In the genomic region with DNA sequence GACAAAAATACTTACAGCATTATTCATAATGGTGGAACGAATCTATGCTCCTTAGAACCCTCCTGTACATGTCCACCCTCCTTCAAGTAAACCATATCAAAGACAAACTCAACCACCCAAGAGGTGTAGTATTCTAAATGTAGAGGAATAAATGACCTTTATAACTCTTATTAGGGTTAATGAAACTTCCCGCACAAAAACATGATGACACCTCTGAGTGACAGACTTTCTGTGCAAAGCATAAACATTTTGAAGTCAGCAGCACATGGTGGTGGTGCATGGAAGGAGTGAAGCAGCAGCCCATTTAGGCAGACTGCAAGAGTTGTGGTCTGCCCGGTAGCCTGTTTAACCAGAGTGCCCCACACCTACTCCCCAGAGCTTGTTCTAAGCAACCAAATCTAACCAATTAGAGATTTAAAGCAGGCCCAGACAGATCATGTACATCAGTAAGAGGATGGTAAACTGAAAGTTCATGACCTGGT, we compare ENCODE assay signal across 8 cellular contexts. TPM values are rescaled to one million over a fixed set of nuclear protein-coding genes. Genes with fewer than 3 reads are reported as not detected.
A peak's percentile ranks its signal among the peaks of the same experiment; 100 is the strongest.
DNase-seq lines count a peak whose midpoint lies in the region; TF ChIP-seq lines count a peak whose summit lies in the region.

No MANE protein-coding gene starts in this region.

- peaks cover 5% of the 10 kb centered on the region for H3K4me1 Mint-ChIP-seq in progenitor cell of endocrine pancreas (ENCODE audit: low read depth)

- H3K4me1 ChIP-seq in effector memory CD4-positive, alpha-beta T cell (ENCODE audit: control insufficient read depth, insufficient read depth, low read length, poor library complexity, severe bottlenecking) = peaks cover 13% of the 10 kb centered on the region

- peaks cover 5% of the 10 kb centered on the region for H3K36me3 ChIP-seq in effector memory CD4-positive, alpha-beta T cell (ENCODE audit: control insufficient read depth, insufficient read depth, low read length)

- H3K4me3 ChIP-seq in GM12865 (ENCODE audit: low read depth, low read length) = peak overlapping the region; percentile 58
- H3K4me3 ChIP-seq in effector memory CD4-positive, alpha-beta T cell (ENCODE audit: insufficient read depth, low read depth, low read length, poor library complexity, severe bottlenecking) = peak overlapping the region; percentile 46

- H3K27ac Mint-ChIP-seq in progenitor cell of endocrine pancreas = peak overlapping the region; percentile 97

- H3K4me3 Mint-ChIP-seq in progenitor cell of endocrine pancreas (ENCODE audit: low read depth) = peak overlapping the region; percentile 96

- H3K9me3 ChIP-seq in effector memory CD4-positive, alpha-beta T cell (ENCODE audit: control insufficient read depth, low read length) = no peaks in the 10 kb centered on the region

- TF ChIP-seq CTCF in GM12865 (IDR thresholded peaks at IDR 0.05; ENCODE audit: insufficient read depth, low read depth, low read length, missing control alignments) = no peak
- TF ChIP-seq CTCF in progenitor cell of endocrine pancreas (IDR thresholded peaks at IDR 0.05; ENCODE audit: unreplicated experiment) = no peak

- peak overlapping the region; percentile 73 for H3K27ac ChIP-seq in effector memory CD4-positive, alpha-beta T cell (ENCODE audit: insufficient read depth, low read length, poor library complexity, severe bottlenecking)

- H3K27me3 Mint-ChIP-seq in progenitor cell of endocrine pancreas = peaks cover 9% of the 10 kb centered on the region

- no peaks in the 10 kb centered on the region for H3K27me3 ChIP-seq in effector memory CD4-positive, alpha-beta T cell (replicated peaks; ENCODE audit: control insufficient read depth, insufficient read depth, low read length, poor library complexity, severe bottlenecking)

- no peaks in the 10 kb centered on the region for H3K9me3 Mint-ChIP-seq in progenitor cell of endocrine pancreas (ENCODE audit: low read depth)

- DNase-seq in GM12865 (ENCODE audit: low read depth) (peak; percentile 13), NCI-H69 (lab: John Stamatoyannopoulos, UW) (peak; percentile 23), progenitor cell of endocrine pancreas (ENCODE audit: low spot score, unreplicated experiment) (no peak), NCI-H510A treated with DMSO at 0.1 percent for 48 hours (lab: John Stamatoyannopoulos, UW) (no peak), OCI-M1 (lab: John Stamatoyannopoulos, UW) (no peak), A172 (ENCODE audit: low spot score) (no peak), SIG-M5 (lab: John Stamatoyannopoulos, UW) (no peak)
- no peak for DNase-seq in effector memory CD4-positive, alpha-beta T cell

- H3K36me3 Mint-ChIP-seq in progenitor cell of endocrine pancreas (ENCODE audit: insufficient read depth) = no peaks in the 10 kb centered on the region

RNA-seq across cellular contexts. Expression of gene ASB8, which starts 0.6 kb away (rescaled TPM):
- 22.2 and 27.0 TPM in 2 replicates for total RNA-seq in progenitor cell of endocrine pancreas
- 15.4 and 17.2 TPM in 2 replicates for total RNA-seq in A172 (2014; rRNA removed; shearing (Covaris generic))

RNA-seq across cellular contexts. Expression of gene CCDC184, which starts 25.5 kb away (rescaled TPM):
- 0.12 TPM in 1 of 2 replicates, not detected in the other for total RNA-seq in progenitor cell of endocrine pancreas
- total RNA-seq in A172 (2014; rRNA removed; shearing (Covaris generic)) = 0.29 TPM in 1 of 2 replicates, not detected in the other

RNA-seq across cellular contexts. Expression of gene PFKM, which starts 38.8 kb away (rescaled TPM):
- 132 and 141 TPM in 2 replicates for total RNA-seq in progenitor cell of endocrine pancreas
- 71.9 and 73.6 TPM in 2 replicates for total RNA-seq in A172 (2014; rRNA removed; shearing (Covaris generic))

RNA-seq across cellular contexts. Expression of gene OR10AD1, which starts 45.2 kb away (rescaled TPM):
- total RNA-seq in progenitor cell of endocrine pancreas = not detected in 2 replicates
- total RNA-seq in A172 (2014; rRNA removed; shearing (Covaris generic)) = not detected in 2 replicates

RNA-seq across cellular contexts. Expression of gene SENP1, which starts 52.1 kb away (rescaled TPM):
- total RNA-seq in progenitor cell of endocrine pancreas = 34.9 and 38.4 TPM in 2 replicates
- 27.3 and 32.7 TPM in 2 replicates for total RNA-seq in A172 (2014; rRNA removed; shearing (Covaris generic))

Comparison
In these comparisons a context has a peak if more than half of its experiments do, and no peak if none do; other contexts are left out.
1. DNase-seq: peak in GM12865 (single experiment) and NCI-H69 (single experiment); none in effector memory CD4-positive, alpha-beta T cell (0 of 3), progenitor cell of endocrine pancreas (single experiment), NCI-H510A treated with DMSO at 0.1 percent for 48 hours (single experiment), OCI-M1 (single experiment), A172 (single experiment) and SIG-M5 (single experiment).